ENCODE assay signal across 20 cellular contexts in genomic region chr11:100857236-100858005, GRCh38.
"Had no signal": no experiment of that assay in that cellular context is flagged by ENCODE, and none has a peak within 500 bp of the region (broad histone marks: within the 10 kb centered on the region; RNA-seq: fewer than 3 reads in every experiment).

No MANE protein-coding gene starts in this region.

- H3K27me3 ChIP-seq: esophagus muscularis mucosa, gastroesophageal sphincter, neutrophil, right atrium auricular region, tibial artery had no signal

- H3K4me1 Mint-ChIP-seq: activated CD4-positive, alpha-beta T cell treated with anti-CD3 and anti-CD28 coated beads, Interleukin-2, amount 10 ng/mL, durations not matched to agents 24 days and 14 days; activated naive CD8-positive, alpha-beta T cell treated with anti-CD3 and anti-CD28 coated beads for 36 hours; naive B cell had no signal

- ATAC-seq: activated CD8-positive, alpha-beta T cell treated with anti-CD3 and anti-CD28 coated beads, Interleukin-2, amount 10 ng/mL, durations not matched to agents 7 days and 5 days; gastroesophageal sphincter had no signal

- H3K4me1 ChIP-seq: esophagus muscularis mucosa, gastroesophageal sphincter, right atrium auricular region had no signal

- H3K9me3 Mint-ChIP-seq: activated CD4-positive, alpha-beta T cell treated with anti-CD3 and anti-CD28 coated beads, Interleukin-2, amount 10 ng/mL, durations not matched to agents 24 days and 14 days; activated naive CD8-positive, alpha-beta T cell treated with anti-CD3 and anti-CD28 coated beads for 36 hours; naive B cell; T-helper 2 cell treated with Interferon-gamma antibody and Interleukin-4, amounts not matched to agents 5 μg/mL and 100 μg/mL, for 36 hours had no signal

- H3K4me3 ChIP-seq: esophagus muscularis mucosa, gastroesophageal sphincter, lung, right atrium auricular region, skin epidermis, tibial artery had no signal

- H3K36me3 ChIP-seq: esophagus muscularis mucosa, gastroesophageal sphincter, neutrophil, right atrium auricular region, tibial artery had no signal

- H3K27ac Mint-ChIP-seq: activated CD4-positive, alpha-beta T cell treated with anti-CD3 and anti-CD28 coated beads, Interleukin-2, amount 10 ng/mL, durations not matched to agents 24 days and 14 days; activated CD8-positive, alpha-beta T cell treated with anti-CD3 and anti-CD28 coated beads, Interleukin-2, amount 10 ng/mL, durations not matched to agents 7 days and 5 days; activated naive CD8-positive, alpha-beta T cell treated with anti-CD3 and anti-CD28 coated beads for 36 hours; naive B cell; T-helper 2 cell treated with Interferon-gamma antibody and Interleukin-4, amounts not matched to agents 5 μg/mL and 100 μg/mL, for 36 hours had no signal

- H3K9me3 ChIP-seq: esophagus muscularis mucosa, gastroesophageal sphincter, neutrophil, right atrium auricular region, tibial artery had no signal

- H3K4me3 Mint-ChIP-seq: activated CD4-positive, alpha-beta T cell treated with anti-CD3 and anti-CD28 coated beads, Interleukin-2, amount 10 ng/mL, durations not matched to agents 24 days and 14 days; activated CD8-positive, alpha-beta T cell treated with anti-CD3 and anti-CD28 coated beads, Interleukin-2, amount 10 ng/mL, durations not matched to agents 7 days and 5 days; activated naive CD8-positive, alpha-beta T cell treated with anti-CD3 and anti-CD28 coated beads for 36 hours; naive B cell; T-helper 2 cell treated with Interferon-gamma antibody and Interleukin-4, amounts not matched to agents 5 μg/mL and 100 μg/mL, for 36 hours had no signal

- DNase-seq: activated CD4-positive, alpha-beta T cell treated with anti-CD3 and anti-CD28 coated beads, Interleukin-2, amount 10 ng/mL, durations not matched to agents 24 days and 14 days; activated CD4-positive, CD25-positive, alpha-beta regulatory T cell; activated CD8-positive, alpha-beta memory T cell treated with anti-CD3 and anti-CD28 coated beads, Interleukin-2, amount 50 U/mL, for 4 hours; activated CD8-positive, alpha-beta T cell treated with anti-CD3 and anti-CD28 coated beads, Interleukin-2, amount 10 ng/mL, durations not matched to agents 7 days and 5 days; activated gamma-delta T cell treated with Interleukin-2 at 50 U/mL for 16 hours; activated naive CD8-positive, alpha-beta T cell treated with anti-CD3 and anti-CD28 coated beads for 36 hours; anterior cingulate cortex; islet precursor cell; naive B cell; posterior cingulate gyrus; stimulated activated CD4-positive, alpha-beta T cell treated with anti-CD3 and anti-CD28 coated beads, Interleukin-4, amount 100 ng/mL, for 24 hours; stimulated activated naive CD4-positive, alpha-beta T cell; tibial artery had no signal

- H3K27me3 Mint-ChIP-seq: activated CD4-positive, alpha-beta T cell treated with anti-CD3 and anti-CD28 coated beads, Interleukin-2, amount 10 ng/mL, durations not matched to agents 24 days and 14 days; naive B cell had no signal

- H3K27ac ChIP-seq: esophagus muscularis mucosa, gastroesophageal sphincter, neutrophil, right atrium auricular region, skin epidermis, tibial artery had no signal

- H3K36me3 Mint-ChIP-seq: activated naive CD8-positive, alpha-beta T cell treated with anti-CD3 and anti-CD28 coated beads for 36 hours; naive B cell had no signal
